22 cellular contexts compared by ENCODE assay signal in genomic region chr13:58080806-58081205, GRCh38.
DNase-seq lines count a peak whose midpoint lies in the region; ATAC-seq, FAIRE-seq and TF ChIP-seq lines count a peak whose summit lies in the region.
"Had no signal": no experiment of that assay in that cellular context is flagged by ENCODE, and none has a peak within 500 bp of the region (broad histone marks: within the 10 kb centered on the region; RNA-seq: fewer than 3 reads in every experiment).

No MANE protein-coding gene starts in this region.

- H3K4me3 Mint-ChIP-seq in GM23338, result no peak overlapping the region
- no peak overlapping the region for H3K4me3 Mint-ChIP-seq in neural progenitor cell
- H3K4me3 Mint-ChIP-seq: CD4-positive, alpha-beta T cell; H9; HFFc6 had no signal

- 75% methylated on average over 2 of the region's 2 CpGs; no CpG with 5 or more reads in 1 of the 2 experiments for WGBS in H1 (ENCODE audit: extremely low coverage in 1 of 2, insufficient coverage in 1 of 2, insufficient read length in 1 of 2, insufficient replicate concordance in 2 of 2, low coverage in 1 of 2, low lambda C conversion rate in 2 of 2, missing lambda C conversion rate in 1 of 2), 2 experiments

- H2AFZ ChIP-seq in GM23338 (no peak overlapping the region), H1 (ENCODE audit: low read length) (no peak overlapping the region), neural progenitor cell (replicated peaks) (no peak overlapping the region)

- POLR2A ChIA-PET in H1 (lab: Charles Lee; ENCODE audit: partially characterized antibody), result no interaction called here

- H2BK120ac ChIP-seq in H1 (replicated peaks; ENCODE audit: low read depth, low read length), result no peak overlapping the region

- H3K79me2 ChIP-seq in GM23338 (replicated peaks; ENCODE audit: insufficient read depth) (no peaks in the 10 kb centered on the region), H1 (ENCODE audit: control insufficient read depth in 1 of 2, insufficient read depth in 2 of 2, low read length in 2 of 2) (no peaks in the 10 kb centered on the region), neural progenitor cell (ENCODE audit: low read depth) (no peaks in the 10 kb centered on the region)

- H3K27me3 Mint-ChIP-seq in GM23338 (ENCODE audit: insufficient read depth, low read depth, poor library complexity) (no peaks in the 10 kb centered on the region), neural progenitor cell (ENCODE audit: insufficient read depth, low read depth) (no peaks in the 10 kb centered on the region)
- H3K27me3 Mint-ChIP-seq: CD4-positive, alpha-beta T cell had no signal

- no peak overlapping the region for H2AK5ac ChIP-seq in H1 (ENCODE audit: low read depth, low read length)

- TF ChIP-seq EP300 in H1 (IDR thresholded peaks at IDR 0.05; ENCODE audit: borderline replicate concordance in 1 of 2, low read depth in 2 of 2, low read length in 2 of 2), result no peak

- H3K36me3 ChIP-seq in GM23338 (ENCODE audit: insufficient read depth) (no peaks in the 10 kb centered on the region), SJCRH30 (no peaks in the 10 kb centered on the region), H1 (ENCODE audit: control insufficient read depth in 2 of 4, insufficient read depth in 4 of 4, low read length in 3 of 4) (no peaks in the 10 kb centered on the region), neural progenitor cell (no peaks in the 10 kb centered on the region)
- H3K36me3 ChIP-seq: BLaER1 had no signal

- no peak overlapping the region for H4K5ac ChIP-seq in H1 (ENCODE audit: insufficient read length, low read depth, low read length)

- H3K4me1 Mint-ChIP-seq in GM23338, result peaks cover 11% of the 10 kb centered on the region; the same call in 2 of the 3 replicates
- H3K4me1 Mint-ChIP-seq in neural progenitor cell, result peaks cover 11% of the 10 kb centered on the region

- H3K4me1 ChIP-seq in GM23338 (ENCODE audit: insufficient read depth), result peaks cover 10% of the 10 kb centered on the region; the same call in 1 of the 2 replicates
- peaks cover 11% of the 10 kb centered on the region for H3K4me1 ChIP-seq in SJCRH30
- peaks cover 0 to 2% (median 0%) of the 10 kb centered on the region in 4 experiments; a peak in 1 of 7 replicates for H3K4me1 ChIP-seq in H1 (replicated peaks in 1 of 4; ENCODE audit: control insufficient read depth in 3 of 4, insufficient read depth in 4 of 4, low read length in 3 of 4)
- peaks cover 10% of the 10 kb centered on the region for H3K4me1 ChIP-seq in neural progenitor cell
- H3K4me1 ChIP-seq in foreskin keratinocyte, result no peaks in the 10 kb centered on the region
- H3K4me1 ChIP-seq: BLaER1 had no signal

- ATAC-seq in GM23338 (peak; percentile 79), foreskin keratinocyte (no peak), HG02973 (IDR thresholded peaks at IDR 0.05; ENCODE audit: unreplicated experiment) (no peak)
- ATAC-seq: PC-3, SK-N-SH treated with all-trans-retinoic acid at 6 μM for 48 hours had no signal

- no peaks in the 10 kb centered on the region for H3K27me3 ChIP-seq in GM23338 (ENCODE audit: insufficient read depth)
- H3K27me3 ChIP-seq in SJCRH30, result no peaks in the 10 kb centered on the region
- H3K27me3 ChIP-seq in H1 (replicated peaks in 1 of 4; ENCODE audit: control insufficient read depth in 3 of 4, extremely low read depth in 1 of 4, insufficient read depth in 3 of 4, low read length in 3 of 4), result no peaks in the 10 kb centered on the region
- no peaks in the 10 kb centered on the region for H3K27me3 ChIP-seq in neural progenitor cell
- no peaks in the 10 kb centered on the region for H3K27me3 ChIP-seq in foreskin keratinocyte
- H3K27me3 ChIP-seq: BLaER1 had no signal

- no peak overlapping the region for H2BK20ac ChIP-seq in H1 (ENCODE audit: low read length)

- TF ChIP-seq CTCF in GM23338 (conservative IDR thresholded peaks at IDR 0.05; ENCODE audit: low read depth in 2 of 2), result no peak
- no peak for TF ChIP-seq CTCF in H1 (IDR thresholded peaks at IDR 0.05; ENCODE audit: control extremely low read depth in 1 of 3, insufficient read depth in 1 of 3, low read depth in 1 of 3, low read length in 3 of 3)
- no peak for TF ChIP-seq CTCF in neural progenitor cell (IDR thresholded peaks at IDR 0.05)
- no peak for TF ChIP-seq CTCF in foreskin keratinocyte (conservative IDR thresholded peaks at IDR 0.05)

- CTCF ChIA-PET in H1 (lab: Charles Lee; ENCODE audit: partially characterized antibody), result no interaction called here

- H3K9me3 Mint-ChIP-seq in GM23338, result no peaks in the 10 kb centered on the region
- no peaks in the 10 kb centered on the region for H3K9me3 Mint-ChIP-seq in neural progenitor cell
- H3K9me3 Mint-ChIP-seq: H9 had no signal

- H3K9me3 ChIP-seq in SJCRH30 (replicated peaks) (no peaks in the 10 kb centered on the region), H1 (ENCODE audit: insufficient read depth in 2 of 2, low read depth in 1 of 2, low read length in 1 of 2) (no peaks in the 10 kb centered on the region), neural progenitor cell (ENCODE audit: low read depth) (no peaks in the 10 kb centered on the region)
- H3K9me3 ChIP-seq: BLaER1 had no signal

- no peaks in the 10 kb centered on the region for H4K20me1 ChIP-seq in GM23338 (replicated peaks; ENCODE audit: insufficient read depth)
- H4K20me1 ChIP-seq in H1 (replicated peaks in 1 of 2; ENCODE audit: control insufficient read depth in 1 of 2, insufficient read depth in 2 of 2, low read length in 2 of 2), result no peaks in the 10 kb centered on the region
- H4K20me1 ChIP-seq in neural progenitor cell (ENCODE audit: low read depth), result no peaks in the 10 kb centered on the region
- H4K20me1 ChIP-seq: BLaER1 had no signal

- no peak overlapping the region for H3K4me2 ChIP-seq in GM23338
- no peak overlapping the region for H3K4me2 ChIP-seq in H1 (ENCODE audit: insufficient read depth in 1 of 2, low read depth in 2 of 2, low read length in 2 of 2)
- no peak overlapping the region for H3K4me2 ChIP-seq in neural progenitor cell
- H3K4me2 ChIP-seq: BLaER1 had no signal

- no peak overlapping the region for H3K56ac ChIP-seq in H1 (replicated peaks; ENCODE audit: insufficient read length, low read depth, low read length)

- no peak overlapping the region for H3K4ac ChIP-seq in H1 (replicated peaks; ENCODE audit: insufficient read length, low read depth, low read length)

- no peak overlapping the region for H4K8ac ChIP-seq in H1 (ENCODE audit: extremely low read depth, insufficient read depth, low read length)

- DNase-seq in GM23338 (ENCODE audit: low spot score), result peak; percentile 72
- peak; percentile 7 to 20 for DNase-seq in SJCRH30
- no peak for DNase-seq in H1 (ENCODE audit: low read depth in 1 of 2, low spot score in 2 of 2)
- peak; percentile 49 for DNase-seq in neural progenitor cell (ENCODE audit: low spot score)
- no peak for DNase-seq in foreskin keratinocyte
- DNase-seq in T-helper 9 cell, result no peak
- DNase-seq: CD4-positive, alpha-beta T cell; H9; HFFc6; NCI-H1092; NCI-H1417 treated with DMSO at 0.1 percent for 48 hours; NCI-H1694 treated with DMSO at 0.1 percent for 48 hours; NCI-H2081; NCI-H345; NCI-H510A treated with DMSO at 0.1 percent for 48 hours; NCI-H748 treated with DMSO at 0.1 percent for 48 hours; NK-92 treated with Interleukin-12 subunit alpha and Interleukin-12 subunit beta, amount 100 ng/mL, for 24 hours; PC-3 had no signal

- no peak for FAIRE-seq in H1 (lab: Jason Lieb, UNC)
- FAIRE-seq: GM19239 had no signal

- H2BK15ac ChIP-seq in H1 (ENCODE audit: low read length), result no peak overlapping the region

- H3F3A ChIP-seq in GM23338 (replicated peaks; ENCODE audit: low read depth), result no peaks in the 10 kb centered on the region
- no peaks in the 10 kb centered on the region for H3F3A ChIP-seq in neural progenitor cell (ENCODE audit: low read depth)

- 0 out of 2 replicates have a peak overlapping the region, but pooled peaks have one; percentile 8 for H3K27ac ChIP-seq in GM23338 (ENCODE audit: low read depth)
- no peak overlapping the region for H3K27ac ChIP-seq in SJCRH30
- H3K27ac ChIP-seq in H1 (ENCODE audit: low read depth, low read length), result no peak overlapping the region
- no peak overlapping the region for H3K27ac ChIP-seq in neural progenitor cell
- no peak overlapping the region for H3K27ac ChIP-seq in foreskin keratinocyte
- H3K27ac ChIP-seq: BLaER1 had no signal

- H3K23ac ChIP-seq in H1 (ENCODE audit: insufficient read length), result no peak overlapping the region

- H2BK5ac ChIP-seq in H1 (ENCODE audit: low read depth, low read length), result no peak overlapping the region

- H3K9me2 ChIP-seq in GM23338 (ENCODE audit: insufficient read depth), result no peaks in the 10 kb centered on the region

- H2BK12ac ChIP-seq in H1 (ENCODE audit: low read depth, low read length), result no peak overlapping the region

- H3K27ac Mint-ChIP-seq in GM23338, result no peak overlapping the region
- H3K27ac Mint-ChIP-seq in neural progenitor cell, result no peak overlapping the region
- H3K27ac Mint-ChIP-seq: CD4-positive, alpha-beta T cell; HFFc6 had no signal

- no peak overlapping the region for H3K4me3 ChIP-seq in GM23338
- no peak overlapping the region for H3K4me3 ChIP-seq in SJCRH30
- H3K4me3 ChIP-seq in H1 (ENCODE audit: extremely low read depth in 1 of 4, insufficient read depth in 2 of 4, low read depth in 3 of 4, low read length in 4 of 4), result no peak overlapping the region
- H3K4me3 ChIP-seq in neural progenitor cell, result no peak overlapping the region
- H3K4me3 ChIP-seq: BLaER1 had no signal

- no peak overlapping the region for H4K91ac ChIP-seq in H1 (replicated peaks; ENCODE audit: insufficient read length, low read length)

- H3K79me1 ChIP-seq in H1 (ENCODE audit: low read depth, low read length), result no peaks in the 10 kb centered on the region

- H3K9ac ChIP-seq in H1 (replicated peaks in 1 of 4; ENCODE audit: extremely low read depth in 1 of 4, low read depth in 3 of 4, low read length in 3 of 4), result no peak overlapping the region
- no peak overlapping the region for H3K9ac ChIP-seq in neural progenitor cell
- H3K9ac ChIP-seq: BLaER1 had no signal

- TF ChIP-seq RAD21 in H1 (IDR thresholded peaks at IDR 0.05 in 1 of 2, conservative IDR thresholded peaks at IDR 0.05 in 1 of 2; ENCODE audit: low read depth in 2 of 2, low read length in 2 of 2), result no peak

- H3K23me2 ChIP-seq in H1 (ENCODE audit: low read depth, low read length), result no peaks in the 10 kb centered on the region

- H3K36me3 Mint-ChIP-seq in GM23338 (ENCODE audit: low read depth) (no peaks in the 10 kb centered on the region), neural progenitor cell (no peaks in the 10 kb centered on the region)

- no peak overlapping the region for H3K18ac ChIP-seq in H1 (ENCODE audit: extremely low read depth, low read length)

- H3K14ac ChIP-seq in H1 (ENCODE audit: insufficient read length), result no peak overlapping the region

- no peak for TF ChIP-seq POLR2A in H1 (IDR thresholded peaks at IDR 0.05; ENCODE audit: control extremely low read depth in 1 of 2, low read depth in 2 of 2, low read length in 2 of 2)

TF ChIP-seq in GM23338, 12 proteins besides CTCF, POLR2A, EP300 and RAD21 (continues in another document):
- TF ChIP-seq POLR2AphosphoS5 (IDR thresholded peaks at IDR 0.05; ENCODE audit: low read depth) (no peak), JUNB (IDR thresholded peaks at IDR 0.05; ENCODE audit: unreplicated experiment) (no peak), CREB1 (CRISPR knock-in tag; IDR thresholded peaks at IDR 0.05; ENCODE audit: low read depth) (no peak)

TF ChIP-seq in H1, 55 proteins besides CTCF, POLR2A, EP300 and RAD21:
- no peak for TF ChIP-seq SIN3A (conservative IDR thresholded peaks at IDR 0.05 in 1 of 2, IDR thresholded peaks at IDR 0.05 in 1 of 2; ENCODE audit: low read depth in 1 of 2, low read length in 2 of 2)
- peak; percentile 75; the same call in 1 of the 2 replicates for TF ChIP-seq TEAD4 (IDR thresholded peaks at IDR 0.05; ENCODE audit: low read depth, low read length)

Comparison
In these comparisons a context has a peak if more than half of its experiments do, and no peak if none do; other contexts are left out.
1. DNase-seq: peak in GM23338 (single experiment), SJCRH30 (2 of 2) and neural progenitor cell (single experiment); none in H1 (0 of 2), foreskin keratinocyte (0 of 2) and T-helper 9 cell (single experiment).